Comparison of ENCODE assay signal across 8 cellular contexts in genomic region chr1:39639333-39640130, GRCh38. TPM values are rescaled to one million over a fixed set of nuclear protein-coding genes. Genes with fewer than 3 reads are reported as not detected.
DNase-seq lines count a peak whose midpoint lies in the region; ATAC-seq and TF ChIP-seq lines count a peak whose summit lies in the region.

Gene HEYL (minus strand): TSS chr1:39639643. CDS start chr1:39639625, 18 bp downstream.

- peaks cover 0 to 19% of the 10 kb centered on the region in 2 donors for H3K27me3 ChIP-seq in left lung

- H3K27ac ChIP-seq in left lung = peak within 1 kb of the TSS; percentile 39 to 65

- DNase-seq in EH (ENCODE audit: low read depth) (peak; percentile 38), NCI-H1694 (lab: John Stamatoyannopoulos, UW) (peak; percentile 100), left lung (peak; percentile 71 to 95), 8988T (no peak)
- DNase-seq in activated CD4-positive, CD25-positive, alpha-beta regulatory T cell (lab: John Stamatoyannopoulos, UW) = peak; percentile 7 to 37 (median 17)
- peak; percentile 34 for DNase-seq in central memory CD4-positive, alpha-beta T cell
- DNase-seq in stimulated activated CD4-positive, alpha-beta T cell treated with anti-CD3 and anti-CD28 coated beads, TNF-alpha, amount 100 ng/mL, for 24 hours (ENCODE audit: low read depth in 3 of 3) = peak; percentile 23 to 79 (median 47)

- ATAC-seq in left lung = peak; percentile 98
- ATAC-seq in GM21576 (IDR thresholded peaks at IDR 0.05; ENCODE audit: unreplicated experiment) = no peak

- no peaks in the 10 kb centered on the region for H3K36me3 ChIP-seq in left lung

- peak within 1 kb of the TSS; percentile 41 to 57 for H3K4me3 ChIP-seq in left lung

- peak; percentile 10 to 21 for TF ChIP-seq CTCF in left lung (IDR thresholded peaks at IDR 0.05)

- intact Hi-C loops in left lung (cut with DNase I) = no loop called here

- no peaks in the 10 kb centered on the region for H3K9me3 ChIP-seq in left lung

- peaks cover 0 to 10% of the 10 kb centered on the region in 2 donors for H3K4me1 ChIP-seq in left lung

RNA-seq across cellular contexts. Expression of gene HEYL, which starts in this region (rescaled TPM):
- total RNA-seq in left lung = 10 to 100 TPM; 12.6 to 16.0 TPM
